ENCODE assay signal across 1 cellular context in genomic region chr11:93663021-93663420, GRCh38.
TF ChIP-seq lines count a peak whose summit lies in the region.

No MANE protein-coding gene starts in this region.

TF ChIP-seq in HepG2, 621 proteins besides CTCF, POLR2A, EP300 and RAD21 (continued from another document):
- TF ChIP-seq, protein P1, sequence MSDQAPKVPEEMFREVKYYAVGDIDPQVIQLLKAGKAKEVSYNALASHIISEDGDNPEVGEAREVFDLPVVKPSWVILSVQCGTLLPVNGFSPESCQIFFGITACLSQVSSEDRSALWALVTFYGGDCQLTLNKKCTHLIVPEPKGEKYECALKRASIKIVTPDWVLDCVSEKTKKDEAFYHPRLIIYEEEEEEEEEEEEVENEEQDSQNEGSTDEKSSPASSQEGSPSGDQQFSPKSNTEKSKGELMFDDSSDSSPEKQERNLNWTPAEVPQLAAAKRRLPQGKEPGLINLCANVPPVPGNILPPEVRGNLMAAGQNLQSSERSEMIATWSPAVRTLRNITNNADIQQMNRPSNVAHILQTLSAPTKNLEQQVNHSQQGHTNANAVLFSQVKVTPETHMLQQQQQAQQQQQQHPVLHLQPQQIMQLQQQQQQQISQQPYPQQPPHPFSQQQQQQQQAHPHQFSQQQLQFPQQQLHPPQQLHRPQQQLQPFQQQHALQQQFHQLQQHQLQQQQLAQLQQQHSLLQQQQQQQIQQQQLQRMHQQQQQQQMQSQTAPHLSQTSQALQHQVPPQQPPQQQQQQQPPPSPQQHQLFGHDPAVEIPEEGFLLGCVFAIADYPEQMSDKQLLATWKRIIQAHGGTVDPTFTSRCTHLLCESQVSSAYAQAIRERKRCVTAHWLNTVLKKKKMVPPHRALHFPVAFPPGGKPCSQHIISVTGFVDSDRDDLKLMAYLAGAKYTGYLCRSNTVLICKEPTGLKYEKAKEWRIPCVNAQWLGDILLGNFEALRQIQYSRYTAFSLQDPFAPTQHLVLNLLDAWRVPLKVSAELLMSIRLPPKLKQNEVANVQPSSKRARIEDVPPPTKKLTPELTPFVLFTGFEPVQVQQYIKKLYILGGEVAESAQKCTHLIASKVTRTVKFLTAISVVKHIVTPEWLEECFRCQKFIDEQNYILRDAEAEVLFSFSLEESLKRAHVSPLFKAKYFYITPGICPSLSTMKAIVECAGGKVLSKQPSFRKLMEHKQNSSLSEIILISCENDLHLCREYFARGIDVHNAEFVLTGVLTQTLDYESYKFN (CRISPR knock-in tag; conservative IDR thresholded peaks at IDR 0.05) = no peak
- TF ChIP-seq FOXO1 (CRISPR knock-in tag; IDR thresholded peaks at IDR 0.05) (no peak), NFIB (CRISPR knock-in tag; IDR thresholded peaks at IDR 0.05; ENCODE audit: borderline replicate concordance) (no peak), ZNF570 (CRISPR knock-in tag; IDR thresholded peaks at IDR 0.05; ENCODE audit: borderline replicate concordance) (no peak), ZNF549 (CRISPR knock-in tag; IDR thresholded peaks at IDR 0.05) (no peak), ZNF703 (CRISPR knock-in tag; IDR thresholded peaks at IDR 0.05; ENCODE audit: borderline replicate concordance) (no peak), PRDM10 (CRISPR knock-in tag; IDR thresholded peaks at IDR 0.05; ENCODE audit: low read depth) (no peak), ZNF619 (CRISPR knock-in tag; IDR thresholded peaks at IDR 0.05) (no peak), THAP11 (CRISPR knock-in tag; IDR thresholded peaks at IDR 0.05) (no peak)
